ENCODE assay signal across 10 cellular contexts in genomic region chr6:88761237-88762031, GRCh38.
A peak's percentile ranks its signal among the peaks of the same experiment; 100 is the strongest.
DNase-seq lines count a peak whose midpoint lies in the region; ATAC-seq and TF ChIP-seq lines count a peak whose summit lies in the region.
"Had no signal": no experiment of that assay in that cellular context is flagged by ENCODE, and none has a peak within 500 bp of the region (broad histone marks: within the 10 kb centered on the region; RNA-seq: fewer than 3 reads in every experiment).

No MANE protein-coding gene starts in this region.

- H3K27me3 ChIP-seq in A673 (replicated peaks; ENCODE audit: insufficient read depth, low read depth, low read length, poor library complexity) (no peaks in the 10 kb centered on the region), tibial nerve (no peaks in the 10 kb centered on the region), aorta (ENCODE audit: control insufficient read depth in 1 of 2, insufficient read depth in 2 of 2, low read length in 1 of 2) (no peaks in the 10 kb centered on the region)
- H3K27me3 ChIP-seq: BLaER1 treated with 17β-estradiol and CSF1 and Interleukin-3, amounts not matched to agents 10 nM and 100 nM; dorsolateral prefrontal cortex had no signal

- TF ChIP-seq CTCF in A673 (conservative IDR thresholded peaks at IDR 0.05; ENCODE audit: low read depth, low read length) (peak; percentile 39), tibial nerve (IDR thresholded peaks at IDR 0.05) (no peak)

- H3K4me3 ChIP-seq in A673 (ENCODE audit: low read depth, low read length, poor library complexity, severe bottlenecking) (no peak overlapping the region), tibial nerve (no peak overlapping the region), aorta (ENCODE audit: low read length in 2 of 2) (no peak overlapping the region)
- H3K4me3 ChIP-seq: BLaER1 treated with 17β-estradiol and CSF1 and Interleukin-3, amounts not matched to agents 10 nM and 100 nM; dorsolateral prefrontal cortex had no signal

- POLR2A ChIA-PET in A673 (lab: Charles Lee; ENCODE audit: low non-redundant PET), result interaction anchor here (0.5 kb wide), 1 partner anchor 347 kb away, joined by 17 read pairs; no protein-coding TSS in a partner anchor

- no TSS peak for BruUV-seq in A673 (replicated peaks; lab: Mats Ljungman, UMichigan)

- 92% methylated on average over 9 of the region's 9 CpGs for WGBS in tibial nerve, 2 donors
- 91 to 94% methylated on average over 9 of the region's 9 CpGs for WGBS in aorta, 2 donors

- CTCF ChIA-PET in A673 (lab: Charles Lee), result no interaction called here

- no peak for TF ChIP-seq EP300 in tibial nerve (IDR thresholded peaks at IDR 0.05)

- H3K36me3 ChIP-seq in A673 (ENCODE audit: insufficient read depth, low read length, poor library complexity, severe bottlenecking) (no peaks in the 10 kb centered on the region), tibial nerve (peaks cover 0 to 3% (median 0%) of the 10 kb centered on the region in 3 donors), aorta (ENCODE audit: control insufficient read depth in 1 of 2, insufficient read depth in 2 of 2, low read length in 1 of 2) (no peaks in the 10 kb centered on the region)

- H3K9me3 ChIP-seq in A673 (ENCODE audit: low read depth, low read length, poor library complexity, severe bottlenecking) (no peaks in the 10 kb centered on the region), tibial nerve (no peaks in the 10 kb centered on the region), aorta (ENCODE audit: control insufficient read depth, low read length) (no peaks in the 10 kb centered on the region)
- H3K9me3 ChIP-seq: BLaER1 treated with 17β-estradiol and CSF1 and Interleukin-3, amounts not matched to agents 10 nM and 100 nM had no signal

- H3K4me1 ChIP-seq in A673 (ENCODE audit: insufficient read depth, low read length, poor library complexity, severe bottlenecking) (no peaks in the 10 kb centered on the region), tibial nerve (no peaks in the 10 kb centered on the region), aorta (ENCODE audit: control insufficient read depth in 1 of 2, insufficient read depth in 2 of 2, low read length in 2 of 2) (no peaks in the 10 kb centered on the region)
- H3K4me1 ChIP-seq: BLaER1 treated with 17β-estradiol and CSF1 and Interleukin-3, amounts not matched to agents 10 nM and 100 nM had no signal

- no peak for TF ChIP-seq POLR2A in tibial nerve (IDR thresholded peaks at IDR 0.05)
- no peak for TF ChIP-seq POLR2A in erythroblast (IDR thresholded peaks at IDR 0.05; ENCODE audit: low read length)

- DNase-seq in A673 (ENCODE audit: low spot score) (peak; percentile 42), NCI-H82 (lab: John Stamatoyannopoulos, UW) (peak; percentile 97), activated T-cell treated with anti-CD3 and anti-CD28 coated beads for 4 hours (no peak), tibial nerve (ENCODE audit: low spot score in 2 of 2) (no peak), erythroblast (lab: John Stamatoyannopoulos, UW) (no peak), aorta (no peak)
- DNase-seq: dorsolateral prefrontal cortex had no signal

- H3K27ac ChIP-seq in A673 (ENCODE audit: low read depth, low read length, poor library complexity, severe bottlenecking) (no peak overlapping the region), tibial nerve (no peak overlapping the region), aorta (ENCODE audit: low read depth in 1 of 2, low read length in 2 of 2) (no peak overlapping the region)
- H3K27ac ChIP-seq: BLaER1 treated with 17β-estradiol and CSF1 and Interleukin-3, amounts not matched to agents 10 nM and 100 nM; dorsolateral prefrontal cortex had no signal

- intact Hi-C loops in A673 (cut with micrococcal nuclease; ENCODE audit: unreplicated experiment), result no loop called here
- intact Hi-C loops in aorta (cut with DNase I), result no loop called here

- ATAC-seq in GM18907 (IDR thresholded peaks at IDR 0.05; ENCODE audit: unreplicated experiment) (peak; percentile 74), HG02678 (IDR thresholded peaks at IDR 0.05; ENCODE audit: unreplicated experiment) (peak; percentile 70), aorta (ENCODE audit: low FRiP score) (no peak)

Comparison
In these comparisons a context has a peak if more than half of its experiments do, and no peak if none do; other contexts are left out.
1. DNase-seq: peak in A673 (single experiment) and NCI-H82 (single experiment); none in activated T-cell treated with anti-CD3 and anti-CD28 coated beads for 4 hours (single experiment), tibial nerve (0 of 2), erythroblast (0 of 2) and aorta (0 of 2).